In the genomic region with DNA sequence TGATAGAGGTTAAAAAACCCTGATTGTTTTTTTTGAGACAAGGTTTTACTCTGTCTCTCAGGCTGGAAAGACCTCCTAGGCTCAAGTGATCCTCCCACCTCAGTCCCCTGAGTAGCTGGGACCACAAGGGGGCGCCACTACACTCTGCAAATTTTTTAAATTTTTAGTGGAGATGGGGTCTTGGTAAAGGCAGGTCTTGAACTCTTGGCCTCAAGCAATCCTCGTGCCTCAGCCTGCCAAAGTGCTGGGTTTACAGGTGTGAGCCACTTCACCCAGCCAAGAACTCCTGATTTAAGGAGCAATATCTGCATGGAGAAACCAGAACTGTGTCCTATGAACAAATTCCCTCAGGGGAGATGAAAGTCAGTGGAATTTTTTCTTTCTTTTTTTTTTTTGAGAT, we compare ENCODE assay signal across 8 cellular contexts. TPM values are rescaled to one million over a fixed set of nuclear protein-coding genes. Genes with fewer than 3 reads are reported as not detected.
A peak's percentile ranks its signal among the peaks of the same experiment; 100 is the strongest.
DNase-seq lines count a peak whose midpoint lies in the region; ATAC-seq and TF ChIP-seq lines count a peak whose summit lies in the region.

No MANE protein-coding gene starts in this region.

- no peaks in the 10 kb centered on the region for H3K79me1 ChIP-seq in mesenchymal stem cell (replicated peaks; ENCODE audit: low read length, poor library complexity, severe bottlenecking)

- TF ChIP-seq CTCF in GM06990 (IDR thresholded peaks at IDR 0.05; ENCODE audit: insufficient read depth, low read length, poor library complexity, severe bottlenecking) = peak; percentile 84
- TF ChIP-seq CTCF in WTC11 (IDR thresholded peaks at IDR 0.05) = peak; percentile 89
- peak; percentile 77 to 83 for TF ChIP-seq CTCF in mammary epithelial cell (conservative IDR thresholded peaks at IDR 0.05 in 1 of 2, IDR thresholded peaks at IDR 0.05 in 1 of 2; ENCODE audit: extremely low read depth in 1 of 2, insufficient read depth in 1 of 2, low read depth in 1 of 2, low read length in 2 of 2)

- H4K8ac ChIP-seq in mesenchymal stem cell (ENCODE audit: low read length) = no peak overlapping the region

- H2AK5ac ChIP-seq in mesenchymal stem cell (ENCODE audit: low read length, severe bottlenecking) = no peak overlapping the region

- H3K27ac Mint-ChIP-seq in WTC11 = no peak overlapping the region

- no peaks in the 10 kb centered on the region for H3K79me2 ChIP-seq in mammary epithelial cell (ENCODE audit: insufficient read depth, low read length)

- H3K4ac ChIP-seq in mesenchymal stem cell (ENCODE audit: low read depth in 1 of 2, low read length in 2 of 2) = no peak overlapping the region

- no peak overlapping the region for H3K14ac ChIP-seq in mesenchymal stem cell (ENCODE audit: low read length in 2 of 2)

- H4K20me1 ChIP-seq in mammary epithelial cell (ENCODE audit: insufficient read depth, low read length) = no peaks in the 10 kb centered on the region

- no peak overlapping the region for H3K18ac ChIP-seq in mesenchymal stem cell (ENCODE audit: low read depth in 1 of 2, low read length in 2 of 2)

- WGBS in mammary epithelial cell (ENCODE audit: low coverage, missing lambda C conversion rate) = 8% methylated on average over 2 of the region's 2 CpGs
- 22% methylated on average over 1 of the region's 2 CpGs for WGBS in mesenchymal stem cell

- no peaks in the 10 kb centered on the region for H3K9me3 Mint-ChIP-seq in WTC11

- H3K9ac ChIP-seq in mammary epithelial cell (ENCODE audit: insufficient read depth, low read length) (no peak overlapping the region), mesenchymal stem cell (ENCODE audit: low read length) (no peak overlapping the region)

- no peak overlapping the region for H2BK15ac ChIP-seq in mesenchymal stem cell (ENCODE audit: low read depth, poor library complexity, severe bottlenecking)

- H3K4me1 ChIP-seq in mammary epithelial cell (ENCODE audit: insufficient read depth, low read length) (no peaks in the 10 kb centered on the region), mesenchymal stem cell (ENCODE audit: control insufficient read depth, insufficient read depth, low read depth, low read length) (peaks cover 4% of the 10 kb centered on the region)

- BruUV-seq in mammary epithelial cell (replicated peaks; lab: Mats Ljungman, UMichigan) = no TSS peak

- H3K4me3 ChIP-seq in GM06990 (replicated peaks; ENCODE audit: low read depth, low read length) (no peak overlapping the region), mammary epithelial cell (replicated peaks in 1 of 3; ENCODE audit: insufficient read depth in 1 of 3, low read depth in 2 of 3, low read length in 3 of 3) (no peak overlapping the region), mesenchymal stem cell (ENCODE audit: insufficient read depth in 1 of 2, low read depth in 1 of 2, low read length in 2 of 2) (no peak overlapping the region)

- no peaks in the 10 kb centered on the region for H3K36me3 Mint-ChIP-seq in WTC11

- H3K4me1 Mint-ChIP-seq in WTC11 = no peaks in the 10 kb centered on the region

- CTCF ChIA-PET in WTC11 (lab: Charles Lee) (interaction anchor here (0.5 to 1.7 kb wide), 9 partner anchors 9 to 924 kb away, joined by 3 to 9 read pairs (median 3); no protein-coding TSS in a partner anchor), mammary epithelial cell (lab: Charles Lee; ENCODE audit: low non-redundant PET) (interaction anchor here (0.7 kb wide), 1 partner anchor 659 kb away, joined by 14 read pairs; no protein-coding TSS in a partner anchor)

- dilution Hi-C loops in mammary epithelial cell (cut with HindIII; ENCODE audit: low sequenced_read_pairs) = loop anchor here (5.0 kb wide), 1 partner anchor 36 kb away; no protein-coding TSS in a partner anchor

- no peak overlapping the region for H2BK120ac ChIP-seq in mesenchymal stem cell (ENCODE audit: low read depth, low read length)

- H3K36me3 ChIP-seq in GM06990 (ENCODE audit: control insufficient read depth, insufficient read depth, low read length) (no peaks in the 10 kb centered on the region), mammary epithelial cell (ENCODE audit: insufficient read depth, low read length) (no peaks in the 10 kb centered on the region), mesenchymal stem cell (ENCODE audit: control insufficient read depth in 1 of 2, insufficient read depth in 2 of 2, low read depth in 1 of 2, low read length in 2 of 2) (no peaks in the 10 kb centered on the region)

- H3K23ac ChIP-seq in mesenchymal stem cell (ENCODE audit: low read length in 2 of 2) = no peak overlapping the region

- H3K27ac ChIP-seq in mammary epithelial cell (ENCODE audit: insufficient read depth, low read depth, low read length) (no peak overlapping the region), mesenchymal stem cell (ENCODE audit: low read length, poor library complexity, severe bottlenecking) (no peak overlapping the region)

- H3K27me3 ChIP-seq in GM06990 (replicated peaks; ENCODE audit: control insufficient read depth, insufficient read depth, low read length) = no peaks in the 10 kb centered on the region
- H3K27me3 ChIP-seq in mammary epithelial cell (ENCODE audit: insufficient read depth, low read length) = no peaks in the 10 kb centered on the region
- H3K27me3 ChIP-seq in mesenchymal stem cell (ENCODE audit: control insufficient read depth in 1 of 2, insufficient read depth in 1 of 2, low read length in 2 of 2) = no peaks in the 10 kb centered on the region

- H2AFZ ChIP-seq in mammary epithelial cell (ENCODE audit: low read depth, low read length) (no peak overlapping the region), mesenchymal stem cell (ENCODE audit: low read depth, low read length) (no peak overlapping the region)

- H3K9me3 ChIP-seq in mammary epithelial cell (replicated peaks; ENCODE audit: insufficient read depth, low read length) = no peaks in the 10 kb centered on the region
- H3K9me3 ChIP-seq in mesenchymal stem cell (ENCODE audit: control insufficient read depth, low read length) = no peaks in the 10 kb centered on the region

- POLR2A ChIA-PET in WTC11 (lab: Charles Lee) = no interaction called here

- no peak overlapping the region for H2BK12ac ChIP-seq in mesenchymal stem cell (ENCODE audit: low read length in 2 of 2)

- in situ Hi-C loops in mammary epithelial cell (cut with MboI; ENCODE audit: low sequenced_read_pairs in 2 of 2) = no loop called here

- ATAC-seq in WTC11 (peak; percentile 86), HG02885 (IDR thresholded peaks at IDR 0.05; ENCODE audit: poor library complexity, unreplicated experiment) (no peak), GM18873 (IDR thresholded peaks at IDR 0.05; ENCODE audit: low FRiP score, unreplicated experiment) (no peak)

- peak; percentile 13 for DNase-seq in GM06990 (ENCODE audit: extremely low read depth, insufficient read length)
- peak; percentile 65 for DNase-seq in NCI-H1092 (lab: John Stamatoyannopoulos, UW)
- peak; percentile 92 for DNase-seq in WTC11 (ENCODE audit: low spot score)
- no peak for DNase-seq in mammary epithelial cell
- DNase-seq in mesenchymal stem cell = peak; percentile 45
- peak; percentile 56 for DNase-seq in stimulated activated naive CD4-positive, alpha-beta T cell treated with Interleukin-2 at 50 U/mL for 16 hours (lab: John Stamatoyannopoulos, UW)

- H3K4me3 Mint-ChIP-seq in WTC11 = no peak overlapping the region

- H4K91ac ChIP-seq in mesenchymal stem cell (ENCODE audit: low read length) = no peak overlapping the region

- H3K4me2 ChIP-seq in mammary epithelial cell (ENCODE audit: insufficient read depth, low read depth, low read length) = no peak overlapping the region
- H3K4me2 ChIP-seq in mesenchymal stem cell (ENCODE audit: low read length, poor library complexity, severe bottlenecking) = no peak overlapping the region

- H2BK5ac ChIP-seq in mesenchymal stem cell (ENCODE audit: low read depth, low read length, poor library complexity, severe bottlenecking) = no peak overlapping the region

- intact Hi-C loops in mammary epithelial cell (cut with micrococcal nuclease) = loop anchor here (2.0 kb wide), 1 partner anchor 770 kb away; no protein-coding TSS in a partner anchor

- no peaks in the 10 kb centered on the region for H3K27me3 Mint-ChIP-seq in WTC11 (ENCODE audit: low read depth)

TF ChIP-seq in WTC11, 78 proteins besides CTCF, POLR2A, EP300 and RAD21 (continues in another document):
- TF ChIP-seq, protein P1, sequence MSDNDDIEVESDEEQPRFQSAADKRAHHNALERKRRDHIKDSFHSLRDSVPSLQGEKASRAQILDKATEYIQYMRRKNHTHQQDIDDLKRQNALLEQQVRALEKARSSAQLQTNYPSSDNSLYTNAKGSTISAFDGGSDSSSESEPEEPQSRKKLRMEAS (CRISPR knock-in tag; IDR thresholded peaks at IDR 0.05) = no peak
- TF ChIP-seq ZNF416 (CRISPR knock-in tag; IDR thresholded peaks at IDR 0.05) (no peak), FOXK1 (CRISPR knock-in tag; IDR thresholded peaks at IDR 0.05) (no peak), TEAD1 (CRISPR knock-in tag; IDR thresholded peaks at IDR 0.05) (no peak), ZNF138 (CRISPR knock-in tag; conservative IDR thresholded peaks at IDR 0.05) (no peak), NR3C1 (CRISPR knock-in tag; conservative IDR thresholded peaks at IDR 0.05; ENCODE audit: low read depth) (no peak), ATF1 (CRISPR knock-in tag; IDR thresholded peaks at IDR 0.05) (no peak), SMAD4 (CRISPR knock-in tag; IDR thresholded peaks at IDR 0.05) (no peak), NFE2L1 (CRISPR knock-in tag; IDR thresholded peaks at IDR 0.05) (no peak)
- TF ChIP-seq, protein P2, sequence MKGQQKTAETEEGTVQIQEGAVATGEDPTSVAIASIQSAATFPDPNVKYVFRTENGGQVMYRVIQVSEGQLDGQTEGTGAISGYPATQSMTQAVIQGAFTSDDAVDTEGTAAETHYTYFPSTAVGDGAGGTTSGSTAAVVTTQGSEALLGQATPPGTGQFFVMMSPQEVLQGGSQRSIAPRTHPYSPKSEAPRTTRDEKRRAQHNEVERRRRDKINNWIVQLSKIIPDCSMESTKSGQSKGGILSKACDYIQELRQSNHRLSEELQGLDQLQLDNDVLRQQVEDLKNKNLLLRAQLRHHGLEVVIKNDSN (CRISPR knock-in tag; IDR thresholded peaks at IDR 0.05) = no peak

RNA-seq across cellular contexts. Expression of a gene that starts 7.3 kb away (rescaled TPM):
- total RNA-seq in WTC11 (2021) (14.4 to 16.5 TPM (median 15.0 TPM) in 3 replicates), mammary epithelial cell (10 to 100 TPM; 22.3 to 23.3 TPM)
- polyA plus RNA-seq in mammary epithelial cell = 13.9 TPM
- polyA minus RNA-seq in mammary epithelial cell = 15.0 TPM
- 17.0 TPM for polyA plus RNA-seq in mesenchymal stem cell (2013, experiment 1 of 2)
- polyA plus RNA-seq in mesenchymal stem cell (2013, experiment 2 of 2) = 17.2 TPM

RNA-seq across cellular contexts. Expression of a gene that starts 11.9 kb away (rescaled TPM):
- total RNA-seq in WTC11 (2021) = 27.8 to 31.6 TPM (median 28.7 TPM) in 3 replicates
- 10 to 100 TPM in 1 of 2 donors, 1 to 10 TPM in 1; 9.0 to 14.2 TPM for total RNA-seq in mammary epithelial cell
- 21.4 TPM for polyA plus RNA-seq in mammary epithelial cell
- 63.4 TPM for polyA minus RNA-seq in mammary epithelial cell
- 12.5 TPM for polyA plus RNA-seq in mesenchymal stem cell (2013, experiment 1 of 2)
- 12.3 TPM for polyA plus RNA-seq in mesenchymal stem cell (2013, experiment 2 of 2)
